In the genomic region with DNA sequence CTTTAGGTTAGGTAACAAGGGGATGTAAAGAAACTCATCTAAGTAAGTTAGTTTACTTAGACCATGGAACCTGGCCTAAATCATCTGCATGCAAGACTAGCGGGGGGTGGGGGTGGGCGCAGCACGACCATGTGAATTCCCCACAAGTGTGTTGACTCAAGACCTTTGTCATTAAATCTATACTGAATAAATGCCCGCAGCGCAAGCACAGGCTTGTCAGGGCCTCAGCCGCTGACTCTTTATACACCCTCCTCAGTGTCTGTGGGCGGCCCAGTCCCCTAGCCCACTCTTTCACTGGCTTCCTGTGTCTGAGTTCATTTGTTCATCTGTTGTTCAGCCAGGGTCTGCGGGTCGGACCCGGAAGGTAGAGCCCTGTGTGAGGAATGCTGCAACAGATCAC, we compare ENCODE assay signal across 1 cellular context.
TF ChIP-seq lines count a peak whose summit lies in the region.

No MANE protein-coding gene starts in this region.

TF ChIP-seq in HepG2, 621 proteins besides CTCF, POLR2A, EP300 and RAD21 (continues in another document):
- TF ChIP-seq ZMYM4 (CRISPR knock-in tag; IDR thresholded peaks at IDR 0.05) (0 out of 2 replicates have a peak, but pooled peaks have one; percentile 10), NR3C1 (CRISPR knock-in tag; IDR thresholded peaks at IDR 0.05) (no peak), FOXK1 (CRISPR knock-in tag; IDR thresholded peaks at IDR 0.05; ENCODE audit: borderline replicate concordance, low read depth) (no peak), FOSL2 (CRISPR knock-in tag; IDR thresholded peaks at IDR 0.05) (no peak), POLR2G (IDR thresholded peaks at IDR 0.05; ENCODE audit: low read depth, low read length) (no peak), GATAD2A (CRISPR knock-in tag; IDR thresholded peaks at IDR 0.05) (no peak), MYC (CRISPR knock-in tag; IDR thresholded peaks at IDR 0.05; ENCODE audit: borderline replicate concordance) (no peak), ZNF552 (CRISPR knock-in tag; IDR thresholded peaks at IDR 0.05; ENCODE audit: borderline replicate concordance) (no peak), FLYWCH1 (CRISPR knock-in tag; IDR thresholded peaks at IDR 0.05) (no peak), ZNF280B (CRISPR knock-in tag; IDR thresholded peaks at IDR 0.05; ENCODE audit: borderline replicate concordance) (peak; percentile 30; the same call in 1 of the 2 replicates), AGO1 (IDR thresholded peaks at IDR 0.05; ENCODE audit: low read depth, low read length, poor library complexity, severe bottlenecking) (no peak), ZNF121 (CRISPR knock-in tag; IDR thresholded peaks at IDR 0.05) (no peak), BRCA1 (CRISPR knock-in tag; IDR thresholded peaks at IDR 0.05) (no peak), ZNF329 (CRISPR knock-in tag; IDR thresholded peaks at IDR 0.05; ENCODE audit: low read depth) (no peak), HOXD1 (CRISPR knock-in tag; IDR thresholded peaks at IDR 0.05) (no peak), ZNF441 (CRISPR knock-in tag; IDR thresholded peaks at IDR 0.05; ENCODE audit: borderline replicate concordance) (no peak), ZNF746 (CRISPR knock-in tag; IDR thresholded peaks at IDR 0.05) (no peak), IRF2 (CRISPR knock-in tag; IDR thresholded peaks at IDR 0.05) (no peak), ZNF281 (CRISPR knock-in tag; IDR thresholded peaks at IDR 0.05; ENCODE audit: borderline replicate concordance) (no peak), CHCHD3 (CRISPR knock-in tag; IDR thresholded peaks at IDR 0.05) (no peak), FOXO1 (CRISPR knock-in tag; IDR thresholded peaks at IDR 0.05) (no peak), ZEB1 (IDR thresholded peaks at IDR 0.05; ENCODE audit: insufficient replicate concordance, low read depth) (no peak), ZC3H13 (CRISPR knock-in tag; IDR thresholded peaks at IDR 0.05) (no peak), KLF16 (CRISPR knock-in tag; IDR thresholded peaks at IDR 0.05) (no peak), CHD2 (IDR thresholded peaks at IDR 0.05; ENCODE audit: low read depth, low read length) (no peak), CBX2 (IDR thresholded peaks at IDR 0.05; ENCODE audit: low read depth, low read length) (no peak), CBX2 (CRISPR knock-in tag; IDR thresholded peaks at IDR 0.05; ENCODE audit: low read depth) (no peak), ZNF850 (CRISPR knock-in tag; conservative IDR thresholded peaks at IDR 0.05) (no peak), ZNF558 (CRISPR knock-in tag; IDR thresholded peaks at IDR 0.05; ENCODE audit: borderline replicate concordance) (no peak), ZNF101 (CRISPR knock-in tag; IDR thresholded peaks at IDR 0.05; ENCODE audit: borderline replicate concordance, low read depth) (no peak), FOXA1 (IDR thresholded peaks at IDR 0.05) (no peak), FOXA1 (CRISPR knock-in tag; IDR thresholded peaks at IDR 0.05) (peak; percentile 36; the same call in 1 of the 2 replicates), PAX8 (CRISPR knock-in tag; IDR thresholded peaks at IDR 0.05; ENCODE audit: borderline replicate concordance) (no peak), CENPT (CRISPR knock-in tag; IDR thresholded peaks at IDR 0.05; ENCODE audit: low read depth) (no peak), FOXP4 (CRISPR knock-in tag; IDR thresholded peaks at IDR 0.05) (no peak), ZNF253 (CRISPR knock-in tag; IDR thresholded peaks at IDR 0.05; ENCODE audit: borderline replicate concordance) (peak; percentile 99)
- TF ChIP-seq, protein P1, sequence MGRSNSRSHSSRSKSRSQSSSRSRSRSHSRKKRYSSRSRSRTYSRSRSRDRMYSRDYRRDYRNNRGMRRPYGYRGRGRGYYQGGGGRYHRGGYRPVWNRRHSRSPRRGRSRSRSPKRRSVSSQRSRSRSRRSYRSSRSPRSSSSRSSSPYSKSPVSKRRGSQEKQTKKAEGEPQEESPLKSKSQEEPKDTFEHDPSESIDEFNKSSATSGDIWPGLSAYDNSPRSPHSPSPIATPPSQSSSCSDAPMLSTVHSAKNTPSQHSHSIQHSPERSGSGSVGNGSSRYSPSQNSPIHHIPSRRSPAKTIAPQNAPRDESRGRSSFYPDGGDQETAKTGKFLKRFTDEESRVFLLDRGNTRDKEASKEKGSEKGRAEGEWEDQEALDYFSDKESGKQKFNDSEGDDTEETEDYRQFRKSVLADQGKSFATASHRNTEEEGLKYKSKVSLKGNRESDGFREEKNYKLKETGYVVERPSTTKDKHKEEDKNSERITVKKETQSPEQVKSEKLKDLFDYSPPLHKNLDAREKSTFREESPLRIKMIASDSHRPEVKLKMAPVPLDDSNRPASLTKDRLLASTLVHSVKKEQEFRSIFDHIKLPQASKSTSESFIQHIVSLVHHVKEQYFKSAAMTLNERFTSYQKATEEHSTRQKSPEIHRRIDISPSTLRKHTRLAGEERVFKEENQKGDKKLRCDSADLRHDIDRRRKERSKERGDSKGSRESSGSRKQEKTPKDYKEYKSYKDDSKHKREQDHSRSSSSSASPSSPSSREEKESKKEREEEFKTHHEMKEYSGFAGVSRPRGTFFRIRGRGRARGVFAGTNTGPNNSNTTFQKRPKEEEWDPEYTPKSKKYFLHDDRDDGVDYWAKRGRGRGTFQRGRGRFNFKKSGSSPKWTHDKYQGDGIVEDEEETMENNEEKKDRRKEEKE (IDR thresholded peaks at IDR 0.05): no peak
- TF ChIP-seq, protein P2, sequence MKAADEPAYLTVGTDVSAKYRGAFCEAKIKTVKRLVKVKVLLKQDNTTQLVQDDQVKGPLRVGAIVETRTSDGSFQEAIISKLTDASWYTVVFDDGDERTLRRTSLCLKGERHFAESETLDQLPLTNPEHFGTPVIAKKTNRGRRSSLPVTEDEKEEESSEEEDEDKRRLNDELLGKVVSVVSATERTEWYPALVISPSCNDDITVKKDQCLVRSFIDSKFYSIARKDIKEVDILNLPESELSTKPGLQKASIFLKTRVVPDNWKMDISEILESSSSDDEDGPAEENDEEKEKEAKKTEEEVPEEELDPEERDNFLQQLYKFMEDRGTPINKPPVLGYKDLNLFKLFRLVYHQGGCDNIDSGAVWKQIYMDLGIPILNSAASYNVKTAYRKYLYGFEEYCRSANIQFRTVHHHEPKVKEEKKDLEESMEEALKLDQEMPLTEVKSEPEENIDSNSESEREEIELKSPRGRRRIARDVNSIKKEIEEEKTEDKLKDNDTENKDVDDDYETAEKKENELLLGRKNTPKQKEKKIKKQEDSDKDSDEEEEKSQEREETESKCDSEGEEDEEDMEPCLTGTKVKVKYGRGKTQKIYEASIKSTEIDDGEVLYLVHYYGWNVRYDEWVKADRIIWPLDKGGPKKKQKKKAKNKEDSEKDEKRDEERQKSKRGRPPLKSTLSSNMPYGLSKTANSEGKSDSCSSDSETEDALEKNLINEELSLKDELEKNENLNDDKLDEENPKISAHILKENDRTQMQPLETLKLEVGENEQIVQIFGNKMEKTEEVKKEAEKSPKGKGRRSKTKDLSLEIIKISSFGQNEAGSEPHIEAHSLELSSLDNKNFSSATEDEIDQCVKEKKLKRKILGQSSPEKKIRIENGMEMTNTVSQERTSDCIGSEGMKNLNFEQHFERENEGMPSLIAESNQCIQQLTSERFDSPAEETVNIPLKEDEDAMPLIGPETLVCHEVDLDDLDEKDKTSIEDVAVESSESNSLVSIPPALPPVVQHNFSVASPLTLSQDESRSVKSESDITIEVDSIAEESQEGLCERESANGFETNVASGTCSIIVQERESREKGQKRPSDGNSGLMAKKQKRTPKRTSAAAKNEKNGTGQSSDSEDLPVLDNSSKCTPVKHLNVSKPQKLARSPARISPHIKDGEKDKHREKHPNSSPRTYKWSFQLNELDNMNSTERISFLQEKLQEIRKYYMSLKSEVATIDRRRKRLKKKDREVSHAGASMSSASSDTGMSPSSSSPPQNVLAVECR (CRISPR knock-in tag; IDR thresholded peaks at IDR 0.05; ENCODE audit: borderline replicate concordance): no peak
- TF ChIP-seq, protein P3, sequence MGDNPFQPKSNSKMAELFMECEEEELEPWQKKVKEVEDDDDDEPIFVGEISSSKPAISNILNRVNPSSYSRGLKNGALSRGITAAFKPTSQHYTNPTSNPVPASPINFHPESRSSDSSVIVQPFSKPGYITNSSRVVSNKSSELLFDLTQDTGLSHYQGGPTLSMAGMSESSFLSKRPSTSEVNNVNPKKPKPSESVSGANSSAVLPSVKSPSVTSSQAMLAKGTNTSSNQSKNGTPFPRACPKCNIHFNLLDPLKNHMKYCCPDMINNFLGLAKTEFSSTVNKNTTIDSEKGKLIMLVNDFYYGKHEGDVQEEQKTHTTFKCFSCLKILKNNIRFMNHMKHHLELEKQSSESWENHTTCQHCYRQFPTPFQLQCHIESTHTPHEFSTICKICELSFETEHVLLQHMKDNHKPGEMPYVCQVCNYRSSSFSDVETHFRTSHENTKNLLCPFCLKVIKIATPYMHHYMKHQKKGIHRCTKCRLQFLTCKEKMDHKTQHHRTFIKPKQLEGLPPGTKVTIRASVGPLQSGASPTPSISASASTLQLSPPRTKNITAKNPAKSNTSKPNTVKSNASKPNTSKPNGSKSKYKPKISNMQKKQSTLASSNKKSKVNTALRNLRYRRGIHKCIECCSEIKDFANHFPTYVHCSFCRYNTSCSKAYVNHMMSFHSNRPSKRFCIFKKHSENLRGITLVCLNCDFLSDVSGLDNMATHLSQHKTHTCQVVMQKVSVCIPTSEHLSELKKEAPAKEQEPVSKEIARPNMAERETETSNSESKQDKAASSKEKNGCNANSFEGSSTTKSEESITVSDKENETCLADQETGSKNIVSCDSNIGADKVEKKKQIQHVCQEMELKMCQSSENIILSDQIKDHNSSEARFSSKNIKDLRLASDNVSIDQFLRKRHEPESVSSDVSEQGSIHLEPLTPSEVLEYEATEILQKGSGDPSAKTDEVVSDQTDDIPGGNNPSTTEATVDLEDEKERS (CRISPR knock-in tag; IDR thresholded peaks at IDR 0.05): 0 out of 2 replicates have a peak, but pooled peaks have one; percentile 44
- TF ChIP-seq, protein P4, sequence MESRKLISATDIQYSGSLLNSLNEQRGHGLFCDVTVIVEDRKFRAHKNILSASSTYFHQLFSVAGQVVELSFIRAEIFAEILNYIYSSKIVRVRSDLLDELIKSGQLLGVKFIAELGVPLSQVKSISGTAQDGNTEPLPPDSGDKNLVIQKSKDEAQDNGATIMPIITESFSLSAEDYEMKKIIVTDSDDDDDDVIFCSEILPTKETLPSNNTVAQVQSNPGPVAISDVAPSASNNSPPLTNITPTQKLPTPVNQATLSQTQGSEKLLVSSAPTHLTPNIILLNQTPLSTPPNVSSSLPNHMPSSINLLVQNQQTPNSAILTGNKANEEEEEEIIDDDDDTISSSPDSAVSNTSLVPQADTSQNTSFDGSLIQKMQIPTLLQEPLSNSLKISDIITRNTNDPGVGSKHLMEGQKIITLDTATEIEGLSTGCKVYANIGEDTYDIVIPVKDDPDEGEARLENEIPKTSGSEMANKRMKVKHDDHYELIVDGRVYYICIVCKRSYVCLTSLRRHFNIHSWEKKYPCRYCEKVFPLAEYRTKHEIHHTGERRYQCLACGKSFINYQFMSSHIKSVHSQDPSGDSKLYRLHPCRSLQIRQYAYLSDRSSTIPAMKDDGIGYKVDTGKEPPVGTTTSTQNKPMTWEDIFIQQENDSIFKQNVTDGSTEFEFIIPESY (CRISPR knock-in tag; IDR thresholded peaks at IDR 0.05): peak; percentile 82
